8 cellular contexts compared by ENCODE assay signal in the genomic region with DNA sequence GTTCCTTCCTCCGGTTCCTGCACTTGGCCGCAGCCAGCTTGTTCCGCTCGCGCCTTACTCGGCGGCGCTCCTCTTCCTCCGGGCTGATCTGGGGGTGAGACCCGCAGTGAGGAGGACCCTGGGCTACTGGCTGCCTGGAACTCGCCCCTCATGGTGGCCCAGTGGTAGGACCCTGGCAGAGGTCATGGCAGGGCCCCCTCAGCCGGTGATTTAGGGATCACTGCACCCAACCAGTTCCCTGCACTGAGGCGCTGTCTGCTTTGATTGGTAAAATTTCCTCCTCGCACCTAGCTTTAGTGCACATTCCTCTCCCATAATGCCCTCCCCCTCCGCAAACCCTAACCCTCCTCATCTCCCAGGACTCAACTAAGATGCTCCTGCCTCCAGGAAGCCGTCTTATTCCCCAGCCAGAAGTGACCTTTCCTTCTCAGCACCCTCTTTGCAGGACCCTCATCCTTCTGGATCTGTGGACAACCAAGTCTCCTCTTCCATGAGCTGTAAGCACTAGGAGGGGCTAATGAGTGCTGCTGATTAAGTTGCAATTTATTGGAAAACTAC. TPM values are rescaled to one million over a fixed set of nuclear protein-coding genes. Genes with fewer than 3 reads are reported as not detected.
DNase-seq lines count a peak whose midpoint lies in the region; ATAC-seq and TF ChIP-seq lines count a peak whose summit lies in the region.

No MANE protein-coding gene starts in this region.

- H3K4me1 ChIP-seq in MM.1S (ENCODE audit: low read length), result peaks cover 18% of the 10 kb centered on the region
- peaks cover 17% of the 10 kb centered on the region for H3K4me1 ChIP-seq in smooth muscle cell (ENCODE audit: low read depth)

- intact Hi-C loops in CD4-positive, alpha-beta T cell (cut with DNase I, micrococcal nuclease), result no loop called here

- H3K27ac ChIP-seq in CD4-positive, alpha-beta T cell (ENCODE audit: low read depth, low read length), result peak overlapping the region; percentile 77
- peak overlapping the region; percentile 48; the same call in 1 of the 2 replicates for H3K27ac ChIP-seq in MM.1S (ENCODE audit: low read length)
- no peak overlapping the region for H3K27ac ChIP-seq in smooth muscle cell (ENCODE audit: low read depth)

- peak overlapping the region; percentile 88 for H3K27ac Mint-ChIP-seq in CD4-positive, alpha-beta T cell
- peak overlapping the region in 4 of 5 experiments; percentile 56 to 94 (median 66) for H3K27ac Mint-ChIP-seq in brain
- H3K27ac Mint-ChIP-seq in naive thymus-derived CD8-positive, alpha-beta T cell, result peak overlapping the region; percentile 79 to 96 (median 92)

- peaks cover 3% of the 10 kb centered on the region for H3K27me3 ChIP-seq in CD4-positive, alpha-beta T cell (ENCODE audit: control insufficient read depth, insufficient read depth, low read length)
- peaks cover 7% of the 10 kb centered on the region; the same call in 1 of the 2 replicates for H3K27me3 ChIP-seq in MM.1S (replicated peaks; ENCODE audit: insufficient read depth, low read length)
- H3K27me3 ChIP-seq in smooth muscle cell (ENCODE audit: low read depth), result no peaks in the 10 kb centered on the region

- H4K20me1 ChIP-seq in MM.1S (ENCODE audit: insufficient read depth, low read length), result no peaks in the 10 kb centered on the region
- peaks cover 66% of the 10 kb centered on the region for H4K20me1 ChIP-seq in smooth muscle cell (ENCODE audit: low read depth)

- H3K4me3 Mint-ChIP-seq in CD4-positive, alpha-beta T cell, result peak overlapping the region; percentile 88
- H3K4me3 Mint-ChIP-seq in brain, result peak overlapping the region; percentile 32 to 63 (median 41)
- peak overlapping the region; percentile 75 to 94 (median 84) for H3K4me3 Mint-ChIP-seq in naive thymus-derived CD8-positive, alpha-beta T cell

- no peak for ATAC-seq in CD4-positive, alpha-beta T cell (ENCODE audit: poor library complexity)
- no peak for ATAC-seq in naive thymus-derived CD8-positive, alpha-beta T cell
- ATAC-seq in GM21723 (IDR thresholded peaks at IDR 0.05; ENCODE audit: unreplicated experiment) (no peak), HG02763 (IDR thresholded peaks at IDR 0.05; ENCODE audit: unreplicated experiment) (no peak)

- no peaks in the 10 kb centered on the region for H3K9me3 ChIP-seq in CD4-positive, alpha-beta T cell (ENCODE audit: control insufficient read depth, low read length)
- H3K9me3 ChIP-seq in MM.1S (replicated peaks; ENCODE audit: insufficient read depth, low read length) (no peaks in the 10 kb centered on the region), smooth muscle cell (replicated peaks; ENCODE audit: low read depth) (no peaks in the 10 kb centered on the region)

- no peaks in the 10 kb centered on the region for H3K27me3 Mint-ChIP-seq in CD4-positive, alpha-beta T cell
- peaks cover 51% of the 10 kb centered on the region for H3K27me3 Mint-ChIP-seq in brain
- peaks cover 0 to 3% (median 0%) of the 10 kb centered on the region in 5 donors for H3K27me3 Mint-ChIP-seq in naive thymus-derived CD8-positive, alpha-beta T cell

- DNase-seq in CD4-positive, alpha-beta T cell, result no peak
- DNase-seq in MM.1S (peak; percentile 25), smooth muscle cell (lab: John Stamatoyannopoulos, UW; ENCODE audit: unreplicated experiment) (no peak), AG08395 (ENCODE audit: low spot score) (no peak)
- peak in 3 of 10 donors; percentile 20 to 30 (median 28) for DNase-seq in naive thymus-derived CD8-positive, alpha-beta T cell

- H3K4me3 ChIP-seq in MM.1S (ENCODE audit: low read length) (peak overlapping the region; percentile 43), smooth muscle cell (no peak overlapping the region)

- H2AFZ ChIP-seq in MM.1S (ENCODE audit: low read length) (peak overlapping the region; percentile 71), smooth muscle cell (ENCODE audit: low read depth) (no peak overlapping the region)

- no peak for TF ChIP-seq CTCF in CD4-positive, alpha-beta T cell (IDR thresholded peaks at IDR 0.05)
- TF ChIP-seq CTCF in MM.1S (IDR thresholded peaks at IDR 0.05; ENCODE audit: low read length) (no peak), brain (conservative IDR thresholded peaks at IDR 0.05) (no peak), smooth muscle cell (IDR thresholded peaks at IDR 0.05; ENCODE audit: borderline replicate concordance, insufficient read depth, poor library complexity, severe bottlenecking) (no peak)

- H3K9ac ChIP-seq in MM.1S (ENCODE audit: low read length) (peak overlapping the region; percentile 51; the same call in 1 of the 2 replicates), smooth muscle cell (ENCODE audit: low read depth) (no peak overlapping the region)

- WGBS in smooth muscle cell (ENCODE audit: low lambda C conversion rate), result 93% methylated on average over 16 of the region's 16 CpGs

- H3F3A ChIP-seq in MM.1S (ENCODE audit: insufficient read depth, low read length) (peaks cover 22% of the 10 kb centered on the region), smooth muscle cell (ENCODE audit: low read depth) (peaks cover 10% of the 10 kb centered on the region)

- H3K36me3 Mint-ChIP-seq in CD4-positive, alpha-beta T cell (ENCODE audit: low read depth), result peaks cover 7% of the 10 kb centered on the region
- no peaks in the 10 kb centered on the region for H3K36me3 Mint-ChIP-seq in brain
- H3K36me3 Mint-ChIP-seq in naive thymus-derived CD8-positive, alpha-beta T cell, result no peaks in the 10 kb centered on the region

- CTCF ChIA-PET in CD4-positive, alpha-beta T cell (lab: Charles Lee), result interaction anchor here (0.9 to 1.4 kb wide), 2 partner anchors 9 to 34 kb away, joined by 3 to 5 read pairs; a partner anchor contains a TSS

- no peaks in the 10 kb centered on the region for H3K36me3 ChIP-seq in MM.1S (replicated peaks; ENCODE audit: insufficient read depth, low read length)
- H3K36me3 ChIP-seq in smooth muscle cell (ENCODE audit: low read depth), result no peaks in the 10 kb centered on the region

- POLR2A ChIA-PET in CD4-positive, alpha-beta T cell (lab: Charles Lee), result interaction anchor here (0.6 to 2.8 kb wide), 9 partner anchors 9 to 385 kb away, joined by 3 to 15 read pairs (median 4); a partner anchor contains a TSS
- POLR2A ChIA-PET in naive thymus-derived CD8-positive, alpha-beta T cell (lab: Charles Lee), result interaction anchor here (0.6 to 16.8 kb wide), 13 partner anchors 10 to 397 kb away, joined by 3 to 405 read pairs (median 6); a partner anchor contains a TSS

- H3K9me3 Mint-ChIP-seq in CD4-positive, alpha-beta T cell, result no peaks in the 10 kb centered on the region
- peaks cover 0 to 5% (median 0%) of the 10 kb centered on the region in 5 experiments for H3K9me3 Mint-ChIP-seq in brain
- no peaks in the 10 kb centered on the region for H3K9me3 Mint-ChIP-seq in naive thymus-derived CD8-positive, alpha-beta T cell

- peaks cover 14% of the 10 kb centered on the region for H3K79me2 ChIP-seq in MM.1S (ENCODE audit: low read length)
- H3K79me2 ChIP-seq in smooth muscle cell (ENCODE audit: low read depth), result peaks cover 65% of the 10 kb centered on the region

- H3K4me2 ChIP-seq in MM.1S (ENCODE audit: low read depth, low read length) (peak overlapping the region; percentile 72), smooth muscle cell (no peak overlapping the region)

- H3K4me1 Mint-ChIP-seq in CD4-positive, alpha-beta T cell (ENCODE audit: low read depth), result peaks cover 43% of the 10 kb centered on the region
- peaks cover 45% of the 10 kb centered on the region for H3K4me1 Mint-ChIP-seq in brain
- H3K4me1 Mint-ChIP-seq in naive thymus-derived CD8-positive, alpha-beta T cell, result peaks cover 24 to 53% (median 50%) of the 10 kb centered on the region in 4 donors

- H3K9me2 ChIP-seq in MM.1S (replicated peaks; ENCODE audit: insufficient read depth, low read length), result no peaks in the 10 kb centered on the region

RNA-seq across cellular contexts. Expression of a gene that starts 3.6 kb away (rescaled TPM):
- total RNA-seq in CD4-positive, alpha-beta T cell, result 10 to 100 TPM; 23.1 to 25.8 TPM
- 38.8 TPM for polyA plus RNA-seq in brain (ENCODE audit: insufficient read depth, low read depth, low replicate concordance)
- total RNA-seq in naive thymus-derived CD8-positive, alpha-beta T cell, result 10 to 100 TPM; 25.8 to 29.5 TPM
- polyA plus RNA-seq in naive thymus-derived CD8-positive, alpha-beta T cell, result 10 to 100 TPM; 77.2 to 83.6 (median 83.0) TPM
- 15.7 and 19.5 TPM in 2 replicates for total RNA-seq in smooth muscle cell
- polyA plus RNA-seq in smooth muscle cell, result 55.7 and 80.4 TPM in 2 replicates

RNA-seq across cellular contexts. Expression of a gene that starts 5.8 kb away (rescaled TPM):
- 10 to 100 TPM; 19.1 to 19.9 TPM for total RNA-seq in CD4-positive, alpha-beta T cell
- polyA plus RNA-seq in brain (ENCODE audit: insufficient read depth, low read depth, low replicate concordance) (143 TPM), smooth muscle cell (111 and 114 TPM in 2 replicates)
- 10 to 100 TPM; 33.0 to 35.6 TPM for total RNA-seq in naive thymus-derived CD8-positive, alpha-beta T cell
- polyA plus RNA-seq in naive thymus-derived CD8-positive, alpha-beta T cell, result 10 to 100 TPM; 74.9 to 97.6 (median 86.0) TPM
- total RNA-seq in smooth muscle cell, result 109 and 118 TPM in 2 replicates

RNA-seq across cellular contexts. Expression of a gene that starts 6.1 kb away (rescaled TPM):
- total RNA-seq in CD4-positive, alpha-beta T cell, result 1 to 10 TPM; 1.8 to 2.2 TPM
- polyA plus RNA-seq in brain (ENCODE audit: insufficient read depth, low read depth, low replicate concordance) (0.76 TPM), smooth muscle cell (26.1 and 49.8 TPM in 2 replicates)
- not detected for total RNA-seq in naive thymus-derived CD8-positive, alpha-beta T cell
- polyA plus RNA-seq in naive thymus-derived CD8-positive, alpha-beta T cell, result under 1 TPM in 2 of 3 donors, not detected in 1; 0.17 to 0.22 TPM
- 12.5 and 15.8 TPM in 2 replicates for total RNA-seq in smooth muscle cell

RNA-seq across cellular contexts. Expression of a gene that starts 14.5 kb away (rescaled TPM):
- 10 to 100 TPM; 20.6 to 21.6 TPM for total RNA-seq in CD4-positive, alpha-beta T cell
- polyA plus RNA-seq in brain (ENCODE audit: insufficient read depth, low read depth, low replicate concordance), result 0.76 TPM
- 10 to 100 TPM; 52.1 to 52.6 TPM for total RNA-seq in naive thymus-derived CD8-positive, alpha-beta T cell
- polyA plus RNA-seq in naive thymus-derived CD8-positive, alpha-beta T cell, result 100 to 1,000 TPM; 255 to 495 (median 475) TPM
- total RNA-seq in smooth muscle cell, result not detected in 2 replicates
- polyA plus RNA-seq in smooth muscle cell, result 0.52 TPM in 1 of 2 replicates, not detected in the other

RNA-seq across cellular contexts. Expression of a gene that starts 21.5 kb away (rescaled TPM):
- 1 to 10 TPM; 5.2 to 5.9 TPM for total RNA-seq in CD4-positive, alpha-beta T cell
- polyA plus RNA-seq in brain (ENCODE audit: insufficient read depth, low read depth, low replicate concordance) (17.1 TPM), smooth muscle cell (328 and 362 TPM in 2 replicates)
- total RNA-seq in naive thymus-derived CD8-positive, alpha-beta T cell, result 10 to 100 TPM; 15.2 to 16.9 TPM
- 1 to 10 TPM in 2 of 3 donors, not detected in 1; 1.8 to 2.5 TPM for polyA plus RNA-seq in naive thymus-derived CD8-positive, alpha-beta T cell
- 99.7 and 103 TPM in 2 replicates for total RNA-seq in smooth muscle cell
